19 cellular contexts compared by ENCODE assay signal in the genomic region with DNA sequence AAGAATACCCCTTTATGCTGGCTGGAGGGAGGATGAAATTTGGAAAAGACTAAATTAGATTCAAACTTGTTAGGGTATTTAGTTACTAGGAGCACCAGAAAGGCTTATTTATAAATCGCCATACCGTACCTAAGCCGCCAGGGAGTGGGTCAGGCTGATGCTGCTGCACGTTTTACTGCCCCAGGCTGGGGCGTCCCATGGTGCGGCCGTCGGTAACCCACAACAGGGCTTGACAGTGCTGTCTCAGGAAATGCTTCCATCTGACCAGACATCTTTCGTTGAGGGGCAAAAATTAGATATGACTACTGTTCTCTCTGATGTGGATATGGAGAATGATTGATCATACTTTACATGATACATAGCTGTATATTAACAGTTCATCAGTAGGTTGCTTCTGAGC. TPM values are rescaled to one million over a fixed set of nuclear protein-coding genes. Genes with fewer than 3 reads are reported as not detected.
DNase-seq lines count a peak whose midpoint lies in the region; ATAC-seq and TF ChIP-seq lines count a peak whose summit lies in the region.
"Had no signal": no experiment of that assay in that cellular context is flagged by ENCODE, and none has a peak within 500 bp of the region (broad histone marks: within the 10 kb centered on the region; RNA-seq: fewer than 3 reads in every experiment).

No MANE protein-coding gene starts in this region.

- no peaks in the 10 kb centered on the region for H3K9me2 ChIP-seq in GM23248 (ENCODE audit: insufficient read depth)

- H3F3A ChIP-seq in GM23248 (ENCODE audit: insufficient read depth) (peaks cover 25% of the 10 kb centered on the region), smooth muscle cell (ENCODE audit: low read depth) (no peaks in the 10 kb centered on the region)

- intact Hi-C loops in esophagus muscularis mucosa (cut with DNase I) (no loop called here), psoas muscle (cut with DNase I) (no loop called here)

- H3K4me3 ChIP-seq in GM23248, result no peak overlapping the region
- no peak overlapping the region for H3K4me3 ChIP-seq in esophagus muscularis mucosa
- H3K4me3 ChIP-seq in psoas muscle, result no peak overlapping the region
- no peak overlapping the region for H3K4me3 ChIP-seq in smooth muscle cell
- H3K4me3 ChIP-seq: BLaER1 treated with 17β-estradiol and CSF1 and Interleukin-3, amounts not matched to agents 10 nM and 100 nM; GM12878 had no signal

- H3K4me1 ChIP-seq in GM23248 (ENCODE audit: insufficient read depth), result peaks cover 45% of the 10 kb centered on the region
- peaks cover 62 to 76% (median 69%) of the 10 kb centered on the region in 4 donors for H3K4me1 ChIP-seq in esophagus muscularis mucosa
- H3K4me1 ChIP-seq in psoas muscle, result peaks cover 75% of the 10 kb centered on the region
- H3K4me1 ChIP-seq in smooth muscle cell (ENCODE audit: low read depth), result peaks cover 3% of the 10 kb centered on the region
- H3K4me1 ChIP-seq: Caco-2 had no signal

- H3K4me2 ChIP-seq in GM23248 (ENCODE audit: unreplicated experiment), result no peak overlapping the region
- no peak overlapping the region for H3K4me2 ChIP-seq in smooth muscle cell
- H3K4me2 ChIP-seq: BLaER1 treated with 17β-estradiol and CSF1 and Interleukin-3, amounts not matched to agents 10 nM and 100 nM had no signal

- TF ChIP-seq CTCF in esophagus muscularis mucosa (IDR thresholded peaks at IDR 0.05) (no peak), psoas muscle (IDR thresholded peaks at IDR 0.05) (no peak), smooth muscle cell (IDR thresholded peaks at IDR 0.05; ENCODE audit: borderline replicate concordance, insufficient read depth, poor library complexity, severe bottlenecking) (no peak)

- DNase-seq in GM23248 (no peak), esophagus muscularis mucosa (ENCODE audit: extremely low spot score) (peak; percentile 55), psoas muscle (no peak), smooth muscle cell (lab: John Stamatoyannopoulos, UW; ENCODE audit: unreplicated experiment) (no peak), ACHN (no peak), NCI-H82 (lab: John Stamatoyannopoulos, UW) (no peak), HK-2 (ENCODE audit: unreplicated experiment) (no peak)
- DNase-seq: 8988T; AML-193; Caco-2; Calu3; CD4-positive, alpha-beta T cell; CD8-positive, alpha-beta T cell; DMS79 treated with DMSO at 0.1 percent for 48 hours; GDM1 had no signal

- peaks cover 92% of the 10 kb centered on the region for H3K79me2 ChIP-seq in GM23248 (ENCODE audit: insufficient read depth)
- peaks cover 90% of the 10 kb centered on the region for H3K79me2 ChIP-seq in smooth muscle cell (ENCODE audit: low read depth)

- H4K20me1 ChIP-seq in GM23248 (ENCODE audit: insufficient read depth) (no peaks in the 10 kb centered on the region), smooth muscle cell (ENCODE audit: low read depth) (peaks cover 100% of the 10 kb centered on the region)

- no peak for TF ChIP-seq POLR2A in esophagus muscularis mucosa (IDR thresholded peaks at IDR 0.05; ENCODE audit: low read depth)

- ATAC-seq in psoas muscle, result no peak
- no peak for ATAC-seq in HG03378 (IDR thresholded peaks at IDR 0.05; ENCODE audit: unreplicated experiment)
- ATAC-seq: CD8-positive, alpha-beta T cell; GM12878 had no signal

- TF ChIP-seq EP300 in esophagus muscularis mucosa (IDR thresholded peaks at IDR 0.05), result no peak

- 96 to 100% methylated on average over 9 of the region's 9 CpGs for WGBS in GM23248 (ENCODE audit: low coverage in 1 of 2, low lambda C conversion rate in 2 of 2, missing lambda C conversion rate in 2 of 2), 2 experiments
- WGBS in esophagus muscularis mucosa, result 98% methylated on average over 9 of the region's 9 CpGs
- 67 to 92% (median 80%) methylated on average over 9 of the region's 9 CpGs for WGBS in psoas muscle, 3 donors
- 88% methylated on average over 9 of the region's 9 CpGs for WGBS in smooth muscle cell (ENCODE audit: low lambda C conversion rate)

- no peaks in the 10 kb centered on the region for H3K27me3 ChIP-seq in GM23248 (replicated peaks; ENCODE audit: insufficient read depth)
- H3K27me3 ChIP-seq in esophagus muscularis mucosa, result no peaks in the 10 kb centered on the region
- H3K27me3 ChIP-seq in psoas muscle (ENCODE audit: insufficient read depth in 3 of 3, low read length in 2 of 3), result no peaks in the 10 kb centered on the region
- H3K27me3 ChIP-seq in smooth muscle cell (ENCODE audit: low read depth), result no peaks in the 10 kb centered on the region
- H3K27me3 ChIP-seq: BLaER1 treated with 17β-estradiol and CSF1 and Interleukin-3, amounts not matched to agents 10 nM and 100 nM had no signal

- H2AFZ ChIP-seq in GM23248 (no peak overlapping the region), smooth muscle cell (ENCODE audit: low read depth) (no peak overlapping the region)

- 0 out of 2 replicates have a peak, but pooled peaks cover 4% of the 10 kb centered on the region for H3K36me3 ChIP-seq in GM23248 (ENCODE audit: low read depth)
- H3K36me3 ChIP-seq in esophagus muscularis mucosa, result peaks cover 0 to 11% (median 2%) of the 10 kb centered on the region in 4 donors
- peaks cover 0 to 7% of the 10 kb centered on the region in 2 donors for H3K36me3 ChIP-seq in psoas muscle (ENCODE audit: insufficient read depth in 1 of 2, low read depth in 1 of 2)
- no peaks in the 10 kb centered on the region for H3K36me3 ChIP-seq in smooth muscle cell (ENCODE audit: low read depth)

- H3K9me3 ChIP-seq in GM23248 (ENCODE audit: low read depth), result no peaks in the 10 kb centered on the region
- H3K9me3 ChIP-seq in esophagus muscularis mucosa, result no peaks in the 10 kb centered on the region
- no peaks in the 10 kb centered on the region for H3K9me3 ChIP-seq in psoas muscle
- no peaks in the 10 kb centered on the region for H3K9me3 ChIP-seq in smooth muscle cell (replicated peaks; ENCODE audit: low read depth)
- H3K9me3 ChIP-seq: BLaER1 treated with 17β-estradiol and CSF1 and Interleukin-3, amounts not matched to agents 10 nM and 100 nM; Caco-2 had no signal

- H3K9ac ChIP-seq in GM23248, result no peak overlapping the region
- no peak overlapping the region for H3K9ac ChIP-seq in smooth muscle cell (ENCODE audit: low read depth)
- H3K9ac ChIP-seq: BLaER1 treated with 17β-estradiol and CSF1 and Interleukin-3, amounts not matched to agents 10 nM and 100 nM had no signal

- in situ Hi-C loops in GM23248 (cut with MboI), result no loop called here
- in situ Hi-C loops in ACHN (cut with HindIII; ENCODE audit: low pct_ligation_motif_present, low pct_unique_long_range_greater_than_20kb, low sequenced_read_pairs), result no loop called here

- H3K27ac ChIP-seq in GM23248 (0 out of 2 replicates have a peak overlapping the region, but pooled peaks have one; percentile 96), esophagus muscularis mucosa (replicated peaks in 1 of 4) (no peak overlapping the region), psoas muscle (peak overlapping the region; percentile 86), smooth muscle cell (ENCODE audit: low read depth) (peak overlapping the region; percentile 97)
- H3K27ac ChIP-seq: BLaER1 treated with 17β-estradiol and CSF1 and Interleukin-3, amounts not matched to agents 10 nM and 100 nM; C4-2B had no signal

RNA-seq across cellular contexts. Expression of a gene that starts 52.9 kb away (rescaled TPM):
- total RNA-seq in GM23248 (2014; rRNA removed; shearing (Covaris generic)), result 19.3 and 25.5 TPM in 2 replicates
- 19.3 and 21.2 TPM in 2 replicates for polyA plus RNA-seq in GM23248 (2016; fragmentation: Nextera tagmentation; extraction: Ambion mirVana)
- 10 to 100 TPM; 55.0 to 87.2 (median 72.7) TPM for total RNA-seq in esophagus muscularis mucosa
- 10 to 100 TPM; 53.1 to 61.1 (median 55.8) TPM for total RNA-seq in psoas muscle
- polyA plus RNA-seq in psoas muscle, result 10 to 100 TPM in 2 of 3 donors, 1 to 10 TPM in 1; 8.1 to 29.2 (median 12.4) TPM
- 52.8 and 65.4 TPM in 2 replicates for total RNA-seq in smooth muscle cell
- polyA plus RNA-seq in smooth muscle cell, result 30.1 and 40.2 TPM in 2 replicates

Comparison
In these comparisons a context has a peak if more than half of its experiments do, and no peak if none do; other contexts are left out.
1. H3K27ac ChIP-seq: peak in GM23248 (single experiment), psoas muscle (single experiment) and smooth muscle cell (single experiment); none in esophagus muscularis mucosa (0 of 4).